ENCODE assay signal across 27 cellular contexts in the genomic region with DNA sequence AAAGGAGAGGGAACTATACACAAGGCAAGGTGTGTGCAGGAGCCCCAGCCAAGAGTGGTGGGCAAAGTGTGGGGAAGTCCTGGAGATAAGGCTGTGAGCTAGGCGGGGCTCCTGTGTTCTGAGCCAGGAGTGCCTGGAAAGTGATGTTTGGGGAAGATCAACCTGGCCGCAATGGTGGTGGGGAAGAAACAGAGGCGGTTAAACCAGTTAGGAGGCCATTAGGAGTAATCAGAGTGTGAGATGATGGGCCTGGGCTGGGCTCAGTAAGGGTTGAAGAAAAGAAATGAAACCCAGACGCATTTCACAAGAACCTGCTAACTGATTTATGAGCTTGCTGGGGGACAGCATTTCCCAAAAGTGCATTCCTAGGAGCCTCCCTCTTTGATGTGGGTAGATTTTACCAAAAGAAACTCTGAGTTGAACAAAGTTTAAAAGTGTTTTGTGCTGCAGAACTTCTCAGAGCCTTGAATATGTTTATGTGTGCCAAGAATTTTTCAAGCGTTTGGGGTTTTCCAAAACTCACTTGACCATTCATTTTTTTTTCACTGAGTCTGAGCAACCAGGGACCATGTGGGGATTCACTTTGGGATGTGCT. TPM values are rescaled to one million over a fixed set of nuclear protein-coding genes. Genes with fewer than 3 reads are reported as not detected.
A peak's percentile ranks its signal among the peaks of the same experiment; 100 is the strongest.
DNase-seq lines count a peak whose midpoint lies in the region; ATAC-seq, FAIRE-seq and TF ChIP-seq lines count a peak whose summit lies in the region.
"Had no signal": no experiment of that assay in that cellular context is flagged by ENCODE, and none has a peak within 500 bp of the region (broad histone marks: within the 10 kb centered on the region; RNA-seq: fewer than 3 reads in every experiment).

No MANE protein-coding gene starts in this region.

- TF ChIP-seq RAD21 in K562 (CRISPR knock-in tag; conservative IDR thresholded peaks at IDR 0.05 in 1 of 2, IDR thresholded peaks at IDR 0.05 in 1 of 2) = no peak

- no peak for TF ChIP-seq EP300 in K562 (IDR thresholded peaks at IDR 0.05; ENCODE audit: low read length)

- no TSS peak for BruUV-seq in K562 (replicated peaks; lab: Mats Ljungman, UMichigan)

- peaks cover 16% of the 10 kb centered on the region for H3K79me1 ChIP-seq in mesenchymal stem cell (replicated peaks; ENCODE audit: low read length, poor library complexity, severe bottlenecking)

- H2AK5ac ChIP-seq in mesenchymal stem cell (ENCODE audit: low read length, severe bottlenecking) = no peak overlapping the region

- H3K27me3 ChIP-seq in K562 (ENCODE audit: control insufficient read depth in 2 of 2, insufficient read depth in 2 of 2, low read length in 2 of 2) (peaks cover 47 to 78% of the 10 kb centered on the region in 2 experiments), mesenchymal stem cell (ENCODE audit: control insufficient read depth in 1 of 2, insufficient read depth in 1 of 2, low read length in 2 of 2) (no peaks in the 10 kb centered on the region), thyroid gland (no peaks in the 10 kb centered on the region)
- H3K27me3 ChIP-seq: ovary, right atrium auricular region, SJSA1 had no signal

- H2BK120ac ChIP-seq in mesenchymal stem cell (ENCODE audit: low read depth, low read length) = no peak overlapping the region

- CTCF ChIA-PET in K562 (lab: Yijun Ruan, JAX; ENCODE audit: low intra/inter-chr PET ratio) = interaction anchor here (2.2 kb wide), 1 partner anchor 112 kb away, joined by 11 read pairs; no protein-coding TSS in a partner anchor

- H3K4ac ChIP-seq in mesenchymal stem cell (ENCODE audit: low read depth in 1 of 2, low read length in 2 of 2) = no peak overlapping the region

- no peak overlapping the region for H3K18ac ChIP-seq in mesenchymal stem cell (ENCODE audit: low read depth in 1 of 2, low read length in 2 of 2)

- H3K4me3 ChIP-seq in AG09309 (ENCODE audit: control insufficient read depth, low read depth, low read length) (no peak overlapping the region), K562 (no peak overlapping the region), mesenchymal stem cell (ENCODE audit: insufficient read depth in 1 of 2, low read depth in 1 of 2, low read length in 2 of 2) (no peak overlapping the region), thyroid gland (replicated peaks in 1 of 3) (no peak overlapping the region)
- H3K4me3 ChIP-seq: ovary, right atrium auricular region, SJSA1 had no signal

- no peaks in the 10 kb centered on the region for H3K79me2 ChIP-seq in K562 (ENCODE audit: control insufficient read depth, insufficient read depth, low read length)

- peaks cover 3 to 43% of the 10 kb centered on the region in 2 experiments; a peak in 3 of 5 replicates for H3K4me1 ChIP-seq in K562 (replicated peaks in 1 of 2; ENCODE audit: control insufficient read depth in 2 of 2, insufficient read depth in 2 of 2, low read length in 2 of 2)
- no peaks in the 10 kb centered on the region for H3K4me1 ChIP-seq in mesenchymal stem cell (ENCODE audit: control insufficient read depth, insufficient read depth, low read depth, low read length)
- no peaks in the 10 kb centered on the region for H3K4me1 ChIP-seq in thyroid gland
- H3K4me1 ChIP-seq: right atrium auricular region had no signal

- H3K9me1 ChIP-seq in K562 (ENCODE audit: control insufficient read depth, insufficient read depth, low read length) = peaks cover 2% of the 10 kb centered on the region

- peaks cover 14% of the 10 kb centered on the region for H4K20me1 ChIP-seq in K562 (replicated peaks; ENCODE audit: control insufficient read depth, insufficient read depth, low read length)

- H3K4me2 ChIP-seq in K562 (ENCODE audit: insufficient read depth, low read length) = no peak overlapping the region
- no peak overlapping the region for H3K4me2 ChIP-seq in mesenchymal stem cell (ENCODE audit: low read length, poor library complexity, severe bottlenecking)

- 0% methylated on average over 5 of the region's 5 CpGs for WGBS in K562 (ENCODE audit: insufficient coverage, low coverage, missing lambda C conversion rate)
- WGBS in mesenchymal stem cell = 82% methylated on average over 5 of the region's 5 CpGs
- 73 to 82% methylated on average over 5 of the region's 5 CpGs for WGBS in thyroid gland, 2 donors

- H3K9me3 ChIP-seq in K562 (replicated peaks; ENCODE audit: control insufficient read depth, insufficient read depth, low read depth, low read length) = no peaks in the 10 kb centered on the region
- no peaks in the 10 kb centered on the region for H3K9me3 ChIP-seq in mesenchymal stem cell (ENCODE audit: control insufficient read depth, low read length)
- no peaks in the 10 kb centered on the region for H3K9me3 ChIP-seq in thyroid gland
- H3K9me3 ChIP-seq: ovary, right atrium auricular region, SJSA1 had no signal

- H4K8ac ChIP-seq in mesenchymal stem cell (ENCODE audit: low read length) = no peak overlapping the region

- H3K27ac ChIP-seq in K562 (ENCODE audit: extremely low read depth, low read depth, low read length) = no peak overlapping the region
- no peak overlapping the region for H3K27ac ChIP-seq in mesenchymal stem cell (ENCODE audit: low read length, poor library complexity, severe bottlenecking)
- H3K27ac ChIP-seq in thyroid gland = no peak overlapping the region
- H3K27ac ChIP-seq: ovary, right atrium auricular region, SJSA1 had no signal

- H2BK5ac ChIP-seq in mesenchymal stem cell (ENCODE audit: low read depth, low read length, poor library complexity, severe bottlenecking) = no peak overlapping the region

- TF ChIP-seq CTCF in AG09309 (IDR thresholded peaks at IDR 0.05; ENCODE audit: control insufficient read depth, insufficient read depth, low read depth, low read length, missing control alignments) (no peak), K562 (IDR thresholded peaks at IDR 0.05 in 2 of 3, conservative IDR thresholded peaks at IDR 0.05 in 1 of 3; ENCODE audit: insufficient read depth in 2 of 3, low read depth in 1 of 3, low read length in 3 of 3) (no peak), thyroid gland (IDR thresholded peaks at IDR 0.05) (no peak)

- POLR2A ChIA-PET in K562 (lab: Yijun Ruan, JAX) = interaction anchor here (1.0 kb wide), 2 partner anchors 11 to 48 kb away, joined by 3 to 4 read pairs; partner anchors contain the start of gene SHMT2

- no peak overlapping the region for H4K91ac ChIP-seq in mesenchymal stem cell (ENCODE audit: low read length)

- no peak for FAIRE-seq in K562 (lab: Jason Lieb, UNC)
- FAIRE-seq: GM12891 had no signal

- H3K23ac ChIP-seq in mesenchymal stem cell (ENCODE audit: low read length in 2 of 2) = no peak overlapping the region

- no peak overlapping the region for H2AFZ ChIP-seq in K562 (ENCODE audit: low read depth, low read length)
- H2AFZ ChIP-seq in mesenchymal stem cell (ENCODE audit: low read depth, low read length) = no peak overlapping the region

- no peak overlapping the region for H2BK15ac ChIP-seq in mesenchymal stem cell (ENCODE audit: low read depth, poor library complexity, severe bottlenecking)

- no peaks in the 10 kb centered on the region for H3K36me3 ChIP-seq in K562 (ENCODE audit: control insufficient read depth, insufficient read depth, low read length)
- H3K36me3 ChIP-seq in mesenchymal stem cell (ENCODE audit: control insufficient read depth in 1 of 2, insufficient read depth in 2 of 2, low read depth in 1 of 2, low read length in 2 of 2) = peaks cover 90 to 100% of the 10 kb centered on the region in 2 experiments
- H3K36me3 ChIP-seq in thyroid gland = peaks cover 28 to 48% of the 10 kb centered on the region in 2 donors

- ATAC-seq in K562 = no peak
- no peak for ATAC-seq in GM21390 (IDR thresholded peaks at IDR 0.05; ENCODE audit: unreplicated experiment)
- ATAC-seq: activated naive CD4-positive, alpha-beta T cell treated with anti-CD3 and anti-CD28 coated beads, Interleukin-2, amount 50 U/mL, for 72 hours; Panc1 had no signal

- in situ Hi-C loops in K562 (cut with MboI) = loop anchor here (5.0 to 10.0 kb wide), 2 partner anchors 344 to 427 kb away; partner anchors contain the start of gene PRIM1

- DNase-seq in AG09309 (ENCODE audit: low read depth) = peak; percentile 81
- DNase-seq in GM04504 (ENCODE audit: low read depth) = peak; percentile 35
- DNase-seq in K562 (ENCODE audit: extremely low read depth in 1 of 4, low spot score in 3 of 4) = no peak
- no peak for DNase-seq in mesenchymal stem cell
- no peak for DNase-seq in stimulated activated CD4-positive, alpha-beta T cell treated with anti-CD3 and anti-CD28 coated beads, Interleukin-2, amount 100 ng/mL, for 48 hours
- DNase-seq in thyroid gland = no peak
- DNase-seq in activated T-cell treated with anti-CD3 and anti-CD28 coated beads, Interleukin-2, amount 50 U/mL, for 1 hour = no peak
- DNase-seq: ACHN; activated CD4-positive, alpha-beta T cell treated with anti-CD3 and anti-CD28 coated beads, Interleukin-2, amount 10 ng/mL, durations not matched to agents 7 days and 5 days; DMS153; erythroblast; mammary epithelial cell; naive B cell; NCI-H2107; NCI-H510A treated with DMSO at 0.1 percent for 48 hours; ovary had no signal

- H3K14ac ChIP-seq in mesenchymal stem cell (ENCODE audit: low read length in 2 of 2) = no peak overlapping the region

- H3K9ac ChIP-seq in K562 (ENCODE audit: insufficient read depth in 1 of 2, low read depth in 2 of 2, low read length in 2 of 2) (no peak overlapping the region; a peak in 1 of 4 replicates), mesenchymal stem cell (ENCODE audit: low read length) (peak overlapping the region; percentile 50)

- H2BK12ac ChIP-seq in mesenchymal stem cell (ENCODE audit: low read length in 2 of 2) = no peak overlapping the region

- no peak for TF ChIP-seq POLR2A in K562 (conservative IDR thresholded peaks at IDR 0.05)
- no peak for TF ChIP-seq POLR2A in thyroid gland (IDR thresholded peaks at IDR 0.05)

- intact Hi-C loops in K562 (cut with micrococcal nuclease) = loop anchor here (2.0 kb wide), 2 partner anchors 113 to 173 kb away; no protein-coding TSS in a partner anchor
- intact Hi-C loops in thyroid gland (cut with DNase I) = loop anchor here (2.0 to 5.0 kb wide), 2 partner anchors 57 to 104 kb away; partner anchors contain the start of gene NEMP1

RNA-seq across cellular contexts. Expression of gene LRP1-AS, which starts 34.2 kb away (rescaled TPM):
- not detected in 2 replicates for total RNA-seq in K562 (2011; cell fraction: chromatin; rRNA removed; ENCODE audit: low replicate concordance)
- total RNA-seq in K562 (2011; cell fraction: nucleolus; rRNA removed) = not detected in 2 replicates
- total RNA-seq in K562 (2011; cell fraction: nucleoplasm; rRNA removed) = not detected in 2 replicates
- total RNA-seq in K562 (2014; rRNA removed) = not detected in 2 replicates
- total RNA-seq in K562 (2014; rRNA removed; fragmentation: Illumina TruSeq; extraction: Trizol) = not detected in 2 replicates
- not detected in 2 replicates for total RNA-seq in K562 (2015; rRNA removed; fragmentation: Illumina TruSeq; extraction: Trizol)
- total RNA-seq in K562 (2021) = not detected in 2 replicates
- not detected in 2 replicates for polyA plus RNA-seq in K562 (2011; rRNA removed)
- not detected in 2 replicates for polyA plus RNA-seq in K562 (2011; cell fraction: cytosol; rRNA removed)
- not detected in 2 replicates for polyA plus RNA-seq in K562 (2011; cell fraction: nucleus; rRNA removed)
- polyA plus RNA-seq in K562 (2012) = not detected in 2 replicates
- polyA plus RNA-seq in K562 (2014; fragmentation: Illumina TruSeq; extraction: Trizol) = not detected in 2 replicates
- polyA plus RNA-seq in K562 (2014; fragmentation: Nextera tagmentation; extraction: Ambion mirVana) = not detected
- not detected in 2 replicates for polyA plus RNA-seq in K562 (2014; rRNA removed)
- not detected in 2 replicates for polyA minus RNA-seq in K562 (2011; rRNA and poly(A)+ RNA removed)
- polyA minus RNA-seq in K562 (2011; cell fraction: cytosol; rRNA and poly(A)+ RNA removed) = not detected in 2 replicates
- polyA minus RNA-seq in K562 (2011; cell fraction: nucleus; rRNA and poly(A)+ RNA removed) = not detected in 2 replicates
- not detected for polyA plus RNA-seq in mesenchymal stem cell (2013, experiment 1 of 2)
- not detected for polyA plus RNA-seq in mesenchymal stem cell (2013, experiment 2 of 2)
- not detected for total RNA-seq in thyroid gland
- total RNA-seq: activated CD4-positive, alpha-beta T cell treated with anti-CD3 and anti-CD28 coated beads, Interleukin-2, amount 10 ng/mL, durations not matched to agents 7 days and 5 days; activated naive CD4-positive, alpha-beta T cell treated with anti-CD3 and anti-CD28 coated beads, Interleukin-2, amount 50 U/mL, for 72 hours; CD4-positive, alpha-beta memory T cell; cerebellum; glomerular endothelial cell; mammary epithelial cell; ovary; right atrium auricular region; SJSA1; T-helper 1 cell treated with Interleukin-12 subunit alpha and Interleukin-12 subunit beta and Interleukin-4 antibody, amounts not matched to agents 30 ng/mL and 1 ng/mL, for 36 hours; ureter had no signal
- polyA plus RNA-seq: CD4-positive, alpha-beta memory T cell; mammary epithelial cell; ovary had no signal

RNA-seq across cellular contexts. Expression of gene NXPH4, which starts 34.9 kb away (rescaled TPM):
- total RNA-seq in K562 (2011; cell fraction: chromatin; rRNA removed; ENCODE audit: low replicate concordance) = 1.7 and 4.4 TPM in 2 replicates
- 4.7 and 5.7 TPM in 2 replicates for total RNA-seq in K562 (2011; cell fraction: nucleolus; rRNA removed)
- total RNA-seq in K562 (2011; cell fraction: nucleoplasm; rRNA removed) = 5.1 and 6.6 TPM in 2 replicates
- total RNA-seq in K562 (2014; rRNA removed) (1.0 and 1.4 TPM in 2 replicates), K562 (2014; rRNA removed; fragmentation: Illumina TruSeq; extraction: Trizol) (0.22 TPM in 1 of 2 replicates, not detected in the other), K562 (2015; rRNA removed; fragmentation: Illumina TruSeq; extraction: Trizol) (0.19 TPM in 1 of 2 replicates, not detected in the other), K562 (2021) (2.2 and 2.7 TPM in 2 replicates), thyroid gland (under 1 TPM in 1 of 4 donors, not detected in 3; 0.27 TPM)
- polyA plus RNA-seq in K562 (2011; rRNA removed) (0.49 and 1.7 TPM in 2 replicates), K562 (2014; fragmentation: Illumina TruSeq; extraction: Trizol) (1.1 and 1.9 TPM in 2 replicates), K562 (2014; fragmentation: Nextera tagmentation; extraction: Ambion mirVana) (not detected), K562 (2014; rRNA removed) (1.1 and 1.3 TPM in 2 replicates)
- 0.59 and 0.91 TPM in 2 replicates for polyA plus RNA-seq in K562 (2011; cell fraction: cytosol; rRNA removed)
- polyA plus RNA-seq in K562 (2011; cell fraction: nucleus; rRNA removed) = 2.4 and 3.4 TPM in 2 replicates
- polyA plus RNA-seq in K562 (2012) = 2.7 and 7.2 TPM in 2 replicates
- 0.30 TPM in 1 of 2 replicates, not detected in the other for polyA minus RNA-seq in K562 (2011; rRNA and poly(A)+ RNA removed)
- polyA minus RNA-seq in K562 (2011; cell fraction: cytosol; rRNA and poly(A)+ RNA removed) = 3.2 and 4.1 TPM in 2 replicates
- polyA minus RNA-seq in K562 (2011; cell fraction: nucleus; rRNA and poly(A)+ RNA removed) = 0.67 and 1.00 TPM in 2 replicates
- 1.8 TPM for polyA plus RNA-seq in mesenchymal stem cell (2013, experiment 1 of 2)
- 1.6 TPM for polyA plus RNA-seq in mesenchymal stem cell (2013, experiment 2 of 2)
- total RNA-seq: CD4-positive, alpha-beta memory T cell; ureter had no signal
- polyA plus RNA-seq: CD4-positive, alpha-beta memory T cell had no signal

RNA-seq across cellular contexts. Expression of gene SHMT2, which starts 47.9 kb away (rescaled TPM):
- 95.6 and 251 TPM in 2 replicates for total RNA-seq in K562 (2011; cell fraction: chromatin; rRNA removed; ENCODE audit: low replicate concordance)
- total RNA-seq in K562 (2011; cell fraction: nucleolus; rRNA removed) = 199 and 247 TPM in 2 replicates
- total RNA-seq in K562 (2011; cell fraction: nucleoplasm; rRNA removed) = 115 and 136 TPM in 2 replicates
- total RNA-seq in K562 (2014; rRNA removed) (194 and 217 TPM in 2 replicates), K562 (2014; rRNA removed; fragmentation: Illumina TruSeq; extraction: Trizol) (76.9 and 92.0 TPM in 2 replicates), K562 (2015; rRNA removed; fragmentation: Illumina TruSeq; extraction: Trizol) (115 and 119 TPM in 2 replicates), K562 (2021) (227 and 243 TPM in 2 replicates), thyroid gland (10 to 100 TPM; 34.0 to 58.4 (median 49.8) TPM)
- polyA plus RNA-seq in K562 (2011; rRNA removed) (84.6 and 226 TPM in 2 replicates), K562 (2014; fragmentation: Illumina TruSeq; extraction: Trizol) (319 and 377 TPM in 2 replicates), K562 (2014; fragmentation: Nextera tagmentation; extraction: Ambion mirVana) (10 to 100 TPM; 46.1 to 81.5 TPM), K562 (2014; rRNA removed) (154 and 158 TPM in 2 replicates)
- polyA plus RNA-seq in K562 (2011; cell fraction: cytosol; rRNA removed) = 268 and 390 TPM in 2 replicates
- polyA plus RNA-seq in K562 (2011; cell fraction: nucleus; rRNA removed) = 341 and 344 TPM in 2 replicates
- 190 and 549 TPM in 2 replicates for polyA plus RNA-seq in K562 (2012)
- 95.0 and 99.1 TPM in 2 replicates for polyA minus RNA-seq in K562 (2011; rRNA and poly(A)+ RNA removed)
- 155 and 228 TPM in 2 replicates for polyA minus RNA-seq in K562 (2011; cell fraction: cytosol; rRNA and poly(A)+ RNA removed)
- 97.1 and 133 TPM in 2 replicates for polyA minus RNA-seq in K562 (2011; cell fraction: nucleus; rRNA and poly(A)+ RNA removed)
- 196 TPM for polyA plus RNA-seq in mesenchymal stem cell (2013, experiment 1 of 2)
- 196 TPM for polyA plus RNA-seq in mesenchymal stem cell (2013, experiment 2 of 2)

RNA-seq across cellular contexts. Expression of gene LRP1, which starts 53.4 kb away (rescaled TPM):
- total RNA-seq in K562 (2011; cell fraction: chromatin; rRNA removed; ENCODE audit: low replicate concordance) = 2.3 and 6.7 TPM in 2 replicates
- total RNA-seq in K562 (2011; cell fraction: nucleolus; rRNA removed) = 1.8 and 3.5 TPM in 2 replicates
- total RNA-seq in K562 (2011; cell fraction: nucleoplasm; rRNA removed) = 2.2 and 5.4 TPM in 2 replicates
- 0.18 and 0.29 TPM in 2 replicates for total RNA-seq in K562 (2014; rRNA removed)
- total RNA-seq in K562 (2014; rRNA removed; fragmentation: Illumina TruSeq; extraction: Trizol) = 0.03 and 0.04 TPM in 2 replicates
- total RNA-seq in K562 (2015; rRNA removed; fragmentation: Illumina TruSeq; extraction: Trizol) = 0.11 and 0.36 TPM in 2 replicates
- total RNA-seq in K562 (2021) = 0.64 and 1.1 TPM in 2 replicates
- 0.28 and 0.45 TPM in 2 replicates for polyA plus RNA-seq in K562 (2011; rRNA removed)
- 0.27 and 0.66 TPM in 2 replicates for polyA plus RNA-seq in K562 (2011; cell fraction: cytosol; rRNA removed)
- polyA plus RNA-seq in K562 (2011; cell fraction: nucleus; rRNA removed) = 1.5 and 1.9 TPM in 2 replicates
- 0.33 and 1.8 TPM in 2 replicates for polyA plus RNA-seq in K562 (2012)
- polyA plus RNA-seq in K562 (2014; fragmentation: Illumina TruSeq; extraction: Trizol) = 0.13 and 0.15 TPM in 2 replicates
- polyA plus RNA-seq in K562 (2014; fragmentation: Nextera tagmentation; extraction: Ambion mirVana) = not detected
- 0.19 and 0.45 TPM in 2 replicates for polyA plus RNA-seq in K562 (2014; rRNA removed)
- polyA minus RNA-seq in K562 (2011; rRNA and poly(A)+ RNA removed) = 1.9 and 2.0 TPM in 2 replicates
- polyA minus RNA-seq in K562 (2011; cell fraction: cytosol; rRNA and poly(A)+ RNA removed) = 2.4 and 4.2 TPM in 2 replicates
- 0.40 and 2.8 TPM in 2 replicates for polyA minus RNA-seq in K562 (2011; cell fraction: nucleus; rRNA and poly(A)+ RNA removed)
- 68.9 TPM for polyA plus RNA-seq in mesenchymal stem cell (2013, experiment 1 of 2)
- 57.9 TPM for polyA plus RNA-seq in mesenchymal stem cell (2013, experiment 2 of 2)
- 100 to 1,000 TPM in 3 of 4 donors, 10 to 100 TPM in 1; 98.5 to 161 (median 118) TPM for total RNA-seq in thyroid gland

Comparison
In these comparisons a context has a peak if more than half of its experiments do, and no peak if none do; other contexts are left out.
1. DNase-seq: peak in AG09309 (single experiment) and GM04504 (single experiment); none in K562 (0 of 4), mesenchymal stem cell (single experiment), stimulated activated CD4-positive, alpha-beta T cell treated with anti-CD3 and anti-CD28 coated beads, Interleukin-2, amount 100 ng/mL, for 48 hours (0 of 2), thyroid gland (0 of 2) and activated T-cell treated with anti-CD3 and anti-CD28 coated beads, Interleukin-2, amount 50 U/mL, for 1 hour (single experiment).